In genomic region chr1:28091043-28091781, GRCh38 we compare ENCODE assay signal across 8 cellular contexts. TPM values are rescaled to one million over a fixed set of nuclear protein-coding genes. Genes with fewer than 3 reads are reported as not detected.
A peak's percentile ranks its signal among the peaks of the same experiment; 100 is the strongest.
DNase-seq lines count a peak whose midpoint lies in the region; ATAC-seq, FAIRE-seq and TF ChIP-seq lines count a peak whose summit lies in the region.

No MANE protein-coding gene starts in this region.

- H3K4me3 ChIP-seq in BE2C (ENCODE audit: low read depth, low read length) (no peak overlapping the region), H1 (ENCODE audit: extremely low read depth in 1 of 4, insufficient read depth in 2 of 4, low read depth in 3 of 4, low read length in 4 of 4) (no peak overlapping the region)

- no peak overlapping the region for H2BK20ac ChIP-seq in H1 (ENCODE audit: low read length)

- no peaks in the 10 kb centered on the region for H4K20me1 ChIP-seq in H1 (replicated peaks in 1 of 2; ENCODE audit: control insufficient read depth in 1 of 2, insufficient read depth in 2 of 2, low read length in 2 of 2)

- H2AK5ac ChIP-seq in H1 (ENCODE audit: low read depth, low read length) = no peak overlapping the region

- no peaks in the 10 kb centered on the region for H3K4me1 ChIP-seq in BE2C
- H3K4me1 ChIP-seq in H1 (replicated peaks in 1 of 4; ENCODE audit: control insufficient read depth in 3 of 4, insufficient read depth in 4 of 4, low read length in 3 of 4) = peaks cover 0 to 1% (median 0%) of the 10 kb centered on the region in 4 experiments; a peak in 1 of 7 replicates

- H3K9ac ChIP-seq in H1 (replicated peaks in 1 of 4; ENCODE audit: extremely low read depth in 1 of 4, low read depth in 3 of 4, low read length in 3 of 4) = no peak overlapping the region

- no peak overlapping the region for H3K14ac ChIP-seq in H1 (ENCODE audit: insufficient read length)

- no peak overlapping the region for H4K8ac ChIP-seq in H1 (ENCODE audit: extremely low read depth, insufficient read depth, low read length)

- H2BK5ac ChIP-seq in H1 (ENCODE audit: low read depth, low read length) = no peak overlapping the region

- TF ChIP-seq EP300 in H1 (IDR thresholded peaks at IDR 0.05; ENCODE audit: borderline replicate concordance in 1 of 2, low read depth in 2 of 2, low read length in 2 of 2) = no peak

- H3K56ac ChIP-seq in H1 (replicated peaks; ENCODE audit: insufficient read length, low read depth, low read length) = no peak overlapping the region

- FAIRE-seq in H1 (lab: Jason Lieb, UNC) = peak; percentile 78

- no peak overlapping the region for H3K27ac ChIP-seq in H1 (ENCODE audit: low read depth, low read length)

- no peaks in the 10 kb centered on the region for H3K36me3 ChIP-seq in BE2C
- no peaks in the 10 kb centered on the region for H3K36me3 ChIP-seq in H1 (ENCODE audit: control insufficient read depth in 2 of 4, insufficient read depth in 4 of 4, low read length in 3 of 4)

- H4K91ac ChIP-seq in H1 (replicated peaks; ENCODE audit: insufficient read length, low read length) = no peak overlapping the region

- no peak for TF ChIP-seq POLR2A in H1 (IDR thresholded peaks at IDR 0.05; ENCODE audit: control extremely low read depth in 1 of 2, low read depth in 2 of 2, low read length in 2 of 2)

- peak overlapping the region; percentile 21 for H3K27ac Mint-ChIP-seq in HFFc6
- peak overlapping the region in 4 of 6 donors; percentile 8 to 75 (median 17) for H3K27ac Mint-ChIP-seq in naive B cell
- H3K27ac Mint-ChIP-seq in stimulated activated naive B cell treated with anti-CD40 and anti-IgM and Interleukin-4, amounts not matched to agents 10 μg/mL and 1 μg/mL and 100 μg/mL, for 72 hours = no peak overlapping the region

- ATAC-seq in naive B cell (ENCODE audit: low read depth in 2 of 2) = peak in 1 of 2 donors; percentile 7
- no peak for ATAC-seq in stimulated activated naive B cell treated with anti-CD40 and anti-IgM and Interleukin-4, amounts not matched to agents 10 μg/mL and 1 μg/mL and 100 μg/mL, for 72 hours (replicated peaks)
- ATAC-seq in GM19324 (IDR thresholded peaks at IDR 0.05; ENCODE audit: low FRiP score, unreplicated experiment) = no peak

- no peaks in the 10 kb centered on the region for H3K27me3 ChIP-seq in BE2C
- no peaks in the 10 kb centered on the region for H3K27me3 ChIP-seq in H1 (replicated peaks in 1 of 4; ENCODE audit: control insufficient read depth in 3 of 4, extremely low read depth in 1 of 4, insufficient read depth in 3 of 4, low read length in 3 of 4)

- H3K23ac ChIP-seq in H1 (ENCODE audit: insufficient read length) = no peak overlapping the region

- H3K4me1 Mint-ChIP-seq in HFFc6 (ENCODE audit: low read depth) (peaks cover 31% of the 10 kb centered on the region), naive B cell (peaks cover 26 to 35% (median 28%) of the 10 kb centered on the region in 3 donors)
- peaks cover 18 to 20% of the 10 kb centered on the region in 2 donors for H3K4me1 Mint-ChIP-seq in stimulated activated naive B cell treated with anti-CD40 and anti-IgM and Interleukin-4, amounts not matched to agents 10 μg/mL and 1 μg/mL and 100 μg/mL, for 72 hours

- H3K4me2 ChIP-seq in H1 (ENCODE audit: insufficient read depth in 1 of 2, low read depth in 2 of 2, low read length in 2 of 2) = no peak overlapping the region

- peak; percentile 64 for DNase-seq in BE2C
- DNase-seq in HFFc6 = peak; percentile 67
- peak; percentile 42 for DNase-seq in NOMO-1 treated with dmso at 0.1 percent for 144 hours (lab: John Stamatoyannopoulos, UW; ENCODE audit: unreplicated experiment)
- DNase-seq in activated CD8-positive, alpha-beta memory T cell treated with anti-CD3 and anti-CD28 coated beads for 4 hours (ENCODE audit: low read depth in 2 of 2) = peak; percentile 48 to 59
- DNase-seq in H1 (ENCODE audit: low read depth in 1 of 2, low spot score in 2 of 2) = peak in 1 of 2 experiments; percentile 84
- DNase-seq in naive B cell = peak; percentile 75
- DNase-seq in stimulated activated naive B cell treated with anti-CD40 and anti-IgM and Interleukin-4, amounts not matched to agents 10 μg/mL and 1 μg/mL and 100 μg/mL, for 72 hours = peak; percentile 59

- H3K4me3 Mint-ChIP-seq in HFFc6 (no peak overlapping the region), naive B cell (peak overlapping the region in 7 of 8 donors; percentile 41 to 86 (median 69))
- H3K4me3 Mint-ChIP-seq in stimulated activated naive B cell treated with anti-CD40 and anti-IgM and Interleukin-4, amounts not matched to agents 10 μg/mL and 1 μg/mL and 100 μg/mL, for 72 hours = peak overlapping the region in 1 of 2 donors; percentile 5

- peaks cover 12 to 18% of the 10 kb centered on the region in 2 experiments for H3K79me2 ChIP-seq in H1 (ENCODE audit: control insufficient read depth in 1 of 2, insufficient read depth in 2 of 2, low read length in 2 of 2)

- peak; percentile 80 for TF ChIP-seq CTCF in BE2C (IDR thresholded peaks at IDR 0.05; ENCODE audit: low read depth, low read length)
- TF ChIP-seq CTCF in HFFc6 (IDR thresholded peaks at IDR 0.05) = peak; percentile 95
- peak in 2 of 3 experiments; percentile 71 to 81; a peak in 3 of 4 replicates for TF ChIP-seq CTCF in H1 (IDR thresholded peaks at IDR 0.05; ENCODE audit: control extremely low read depth in 1 of 3, insufficient read depth in 1 of 3, low read depth in 1 of 3, low read length in 3 of 3)

- CTCF ChIA-PET in H1 (lab: Charles Lee; ENCODE audit: partially characterized antibody) = interaction anchor here (0.5 to 9.7 kb wide), 39 partner anchors 10 to 490 kb away, joined by 3 to 80 read pairs (median 5); no protein-coding TSS in a partner anchor

- peaks cover 3% of the 10 kb centered on the region; the same call in 1 of the 2 replicates for H3K79me1 ChIP-seq in H1 (ENCODE audit: low read depth, low read length)

- H2BK12ac ChIP-seq in H1 (ENCODE audit: low read depth, low read length) = no peak overlapping the region

- peak overlapping the region; percentile 25; the same call in 1 of the 2 replicates for H2AFZ ChIP-seq in H1 (ENCODE audit: low read length)

- peak overlapping the region; percentile 53; the same call in 1 of the 2 replicates for H2BK15ac ChIP-seq in H1 (ENCODE audit: low read length)

- TF ChIP-seq RAD21 in H1 (IDR thresholded peaks at IDR 0.05 in 1 of 2, conservative IDR thresholded peaks at IDR 0.05 in 1 of 2; ENCODE audit: low read depth in 2 of 2, low read length in 2 of 2) = peak; percentile 76 to 82

- H3K36me3 Mint-ChIP-seq in HFFc6 (ENCODE audit: low read depth) (no peaks in the 10 kb centered on the region), naive B cell (no peaks in the 10 kb centered on the region)
- H3K36me3 Mint-ChIP-seq in stimulated activated naive B cell treated with anti-CD40 and anti-IgM and Interleukin-4, amounts not matched to agents 10 μg/mL and 1 μg/mL and 100 μg/mL, for 72 hours = no peaks in the 10 kb centered on the region

- POLR2A ChIA-PET in H1 (lab: Charles Lee; ENCODE audit: partially characterized antibody) = interaction anchor here (1.0 to 1.3 kb wide), 3 partner anchors 21 to 105 kb away, joined by 3 read pairs; no protein-coding TSS in a partner anchor

- no peak overlapping the region for H3K18ac ChIP-seq in H1 (ENCODE audit: extremely low read depth, low read length)

- no peak overlapping the region for H4K5ac ChIP-seq in H1 (ENCODE audit: insufficient read length, low read depth, low read length)

- H3K9me3 Mint-ChIP-seq in HFFc6 = no peaks in the 10 kb centered on the region
- H3K9me3 Mint-ChIP-seq in naive B cell = no peaks in the 10 kb centered on the region
- no peaks in the 10 kb centered on the region for H3K9me3 Mint-ChIP-seq in stimulated activated naive B cell treated with anti-CD40 and anti-IgM and Interleukin-4, amounts not matched to agents 10 μg/mL and 1 μg/mL and 100 μg/mL, for 72 hours

- no peak overlapping the region for H3K4ac ChIP-seq in H1 (replicated peaks; ENCODE audit: insufficient read length, low read depth, low read length)

- WGBS in H1 (ENCODE audit: extremely low coverage in 1 of 2, insufficient coverage in 1 of 2, insufficient read length in 1 of 2, insufficient replicate concordance in 2 of 2, low coverage in 1 of 2, low lambda C conversion rate in 2 of 2, missing lambda C conversion rate in 1 of 2), 2 experiments = 54% methylated on average over 6 of the region's 6 CpGs; no CpG with 5 or more reads in 1 of the 2 experiments

- H3K23me2 ChIP-seq in H1 (ENCODE audit: low read depth, low read length) = peaks cover 8% of the 10 kb centered on the region

- no peaks in the 10 kb centered on the region for H3K9me3 ChIP-seq in BE2C
- H3K9me3 ChIP-seq in H1 (ENCODE audit: insufficient read depth in 2 of 2, low read depth in 1 of 2, low read length in 1 of 2) = no peaks in the 10 kb centered on the region

- peaks cover 1% of the 10 kb centered on the region; the same call in 1 of the 2 replicates for H3K27me3 Mint-ChIP-seq in HFFc6 (ENCODE audit: insufficient read depth)
- peaks cover 0 to 3% (median 0%) of the 10 kb centered on the region in 3 donors for H3K27me3 Mint-ChIP-seq in naive B cell
- peaks cover 3 to 7% of the 10 kb centered on the region in 2 donors for H3K27me3 Mint-ChIP-seq in stimulated activated naive B cell treated with anti-CD40 and anti-IgM and Interleukin-4, amounts not matched to agents 10 μg/mL and 1 μg/mL and 100 μg/mL, for 72 hours

- H2BK120ac ChIP-seq in H1 (replicated peaks; ENCODE audit: low read depth, low read length) = no peak overlapping the region

TF ChIP-seq in H1, 55 proteins besides CTCF, POLR2A, EP300 and RAD21 (continues in another document):
- TF ChIP-seq RXRA (IDR thresholded peaks at IDR 0.05; ENCODE audit: insufficient read depth, low read depth, low read length) (no peak), KDM4A (IDR thresholded peaks at IDR 0.05; ENCODE audit: low read depth, low read length, severe bottlenecking) (no peak), SIRT6 (IDR thresholded peaks at IDR 0.05; ENCODE audit: low read length) (no peak), SIX5 (IDR thresholded peaks at IDR 0.05; ENCODE audit: low read depth, low read length) (no peak), PHF8 (conservative IDR thresholded peaks at IDR 0.05; ENCODE audit: low read depth, low read length) (no peak), NANOG (IDR thresholded peaks at IDR 0.05; ENCODE audit: insufficient read depth, low read depth, low read length, poor library complexity, severe bottlenecking) (no peak)

RNA-seq across cellular contexts. Expression of gene EYA3, which starts 2.8 kb away (rescaled TPM):
- 3.7 TPM for polyA plus RNA-seq in BE2C (2012; ENCODE audit: insufficient read depth, insufficient read length, low read depth)
- total RNA-seq in HFFc6 (2021; fragmentation: NEBNext Ultra II Directional; extraction: Animal tissue kit (Norgen Biotek cat#: 25700)) = 10 to 100 TPM; 24.2 to 31.3 (median 27.8) TPM
- 33.9 and 34.2 TPM in 2 replicates for total RNA-seq in H1 (2021; fragmentation: NEBNext Ultra II Directional; extraction: Animal tissue kit (Norgen Biotek cat#: 25700))
- polyA plus RNA-seq in H1 (2011; rRNA removed) (7.9 and 15.0 TPM in 2 replicates), naive B cell (ENCODE audit: low read depth in 6 of 6) (10 to 100 TPM in 2 of 6 donors, 1 to 10 TPM in 4; 5.2 to 26.3 (median 7.6) TPM)
- polyA plus RNA-seq in H1 (2011; cell fraction: cytosol; rRNA removed) = 12.3 TPM
- polyA plus RNA-seq in H1 (2011; cell fraction: nucleus; rRNA removed) = 15.5 TPM
- 10.7 to 15.4 TPM (median 13.7 TPM) in 4 replicates for polyA plus RNA-seq in H1 (2012, experiment 1 of 2)
- polyA plus RNA-seq in H1 (2012, experiment 2 of 2) = 1.1 TPM
- 14.1 TPM for polyA plus RNA-seq in H1 (2013, experiment 1 of 2)
- 13.6 TPM for polyA plus RNA-seq in H1 (2013, experiment 2 of 2)
- polyA minus RNA-seq in H1 (2011; rRNA and poly(A)+ RNA removed) = 47.5 and 69.4 TPM in 2 replicates
- 17.5 TPM for polyA minus RNA-seq in H1 (2011; cell fraction: cytosol; rRNA and poly(A)+ RNA removed)
- 24.7 TPM for polyA minus RNA-seq in H1 (2011; cell fraction: nucleus; rRNA and poly(A)+ RNA removed)
